In genomic region chr6:20070047-20070446, GRCh38 we compare ENCODE assay signal across 37 cellular contexts.
DNase-seq lines count a peak whose midpoint lies in the region; ATAC-seq, FAIRE-seq and TF ChIP-seq lines count a peak whose summit lies in the region.
"Had no signal": no experiment of that assay in that cellular context is flagged by ENCODE, and none has a peak within 500 bp of the region (broad histone marks: within the 10 kb centered on the region; RNA-seq: fewer than 3 reads in every experiment).

No MANE protein-coding gene starts in this region.

- H3K27ac Mint-ChIP-seq in WTC11 = no peak overlapping the region
- H3K27ac Mint-ChIP-seq: B cell; CD14-positive monocyte; CD4-positive, alpha-beta memory T cell; CD4-positive, alpha-beta T cell; CD4-positive, CD25-positive, alpha-beta regulatory T cell; CD8-positive, alpha-beta memory T cell; CD8-positive, alpha-beta T cell had no signal

- H3K27me3 Mint-ChIP-seq in WTC11 (ENCODE audit: low read depth) = no peaks in the 10 kb centered on the region; the same call in 1 of the 2 replicates
- H3K27me3 Mint-ChIP-seq: CD4-positive, CD25-positive, alpha-beta regulatory T cell had no signal

- in situ Hi-C loops in HepG2 (cut with HindIII; ENCODE audit: extremely low pct_ligation_motif_present, low pct_unique_long_range_greater_than_20kb) (no loop called here), K562 (cut with MboI) (no loop called here)

- H3K27me3 ChIP-seq in HepG2 (ENCODE audit: control insufficient read depth in 1 of 2, insufficient read depth in 2 of 2, low read length in 2 of 2) = peaks cover 0 to 12% of the 10 kb centered on the region in 2 experiments; a peak in 1 of 5 replicates
- H3K27me3 ChIP-seq in right lobe of liver = no peaks in the 10 kb centered on the region
- H3K27me3 ChIP-seq in K562 (ENCODE audit: control insufficient read depth in 2 of 2, insufficient read depth in 2 of 2, low read length in 2 of 2) = 0 out of 5 replicates have a peak, but pooled peaks cover 3 to 6% of the 10 kb centered on the region in 2 experiments
- peaks cover 0 to 11% (median 0%) of the 10 kb centered on the region in 7 donors for H3K27me3 ChIP-seq in spleen (replicated peaks in 1 of 7)
- H3K27me3 ChIP-seq: BLaER1; BLaER1 treated with 17β-estradiol and CSF1 and Interleukin-3, amounts not matched to agents 10 nM and 100 nM had no signal

- FAIRE-seq in HepG2 (lab: Jason Lieb, UNC) (no peak), K562 (lab: Jason Lieb, UNC) (no peak)
- FAIRE-seq: A204.1, A549, D721Med had no signal

- H2AFZ ChIP-seq in HepG2 (ENCODE audit: low read length) (no peak overlapping the region), K562 (ENCODE audit: low read depth, low read length) (no peak overlapping the region; the same call in 1 of the 2 replicates)

- H3K4me3 Mint-ChIP-seq in WTC11 = no peak overlapping the region
- H3K4me3 Mint-ChIP-seq: B cell; CD14-positive monocyte; CD4-positive, alpha-beta memory T cell; CD4-positive, alpha-beta T cell; CD4-positive, CD25-positive, alpha-beta regulatory T cell; CD8-positive, alpha-beta memory T cell; CD8-positive, alpha-beta T cell had no signal

- H3K79me2 ChIP-seq in HepG2 (ENCODE audit: insufficient read depth, low read length) (no peaks in the 10 kb centered on the region), K562 (ENCODE audit: control insufficient read depth, insufficient read depth, low read length) (no peaks in the 10 kb centered on the region)

- DNase-seq in HepG2 (ENCODE audit: low spot score) (no peak), right lobe of liver (no peak), WTC11 (ENCODE audit: low spot score) (no peak), K562 (ENCODE audit: extremely low read depth in 1 of 4, low spot score in 3 of 4) (no peak), AG08396 (ENCODE audit: low spot score) (no peak), SKM-1 (lab: John Stamatoyannopoulos, UW; ENCODE audit: unreplicated experiment) (no peak), spleen (no peak)
- DNase-seq: 8988T; ACHN; AML-193; C1 segment of cervical spinal cord; Caco-2; Calu3; CD4-positive, alpha-beta memory T cell; CD4-positive, alpha-beta T cell; CD4-positive, CD25-positive, alpha-beta regulatory T cell; CD8-positive, alpha-beta memory T cell; CD8-positive, alpha-beta T cell; COR-L47; DMS 273 treated with DMSO at 0.1 percent for 48 hours; DMS153; DMS53; DMS79; DMS79 treated with DMSO at 0.1 percent for 48 hours; DND-41; EL had no signal

- 0% methylated on average over 3 of the region's 3 CpGs for WGBS in HepG2 (ENCODE audit: low lambda C conversion rate)
- WGBS in right lobe of liver (ENCODE audit: insufficient coverage, low coverage, low lambda C conversion rate, missing lambda C conversion rate) = 74% methylated on average over 3 of the region's 3 CpGs
- WGBS in K562 (ENCODE audit: insufficient coverage, low coverage, missing lambda C conversion rate) = 45% methylated on average over 3 of the region's 3 CpGs
- WGBS in spleen, 5 donors = 72 to 87% (median 78%) methylated on average over 3 of the region's 3 CpGs

- no peaks in the 10 kb centered on the region for H3K4me1 Mint-ChIP-seq in WTC11
- H3K4me1 Mint-ChIP-seq: B cell; CD4-positive, alpha-beta memory T cell; CD4-positive, CD25-positive, alpha-beta regulatory T cell; CD8-positive, alpha-beta memory T cell had no signal

- H3K4me2 ChIP-seq in HepG2 (ENCODE audit: low read depth, low read length) (no peak overlapping the region), K562 (ENCODE audit: insufficient read depth, low read length) (no peak overlapping the region)
- H3K4me2 ChIP-seq: A549; BLaER1; BLaER1 treated with 17β-estradiol and CSF1 and Interleukin-3, amounts not matched to agents 10 nM and 100 nM had no signal

- no peaks in the 10 kb centered on the region for H3K9me1 ChIP-seq in K562 (ENCODE audit: control insufficient read depth, insufficient read depth, low read length)

- H3K27ac ChIP-seq in HepG2 (ENCODE audit: extremely low read length, insufficient read depth, low read length) = no peak overlapping the region
- H3K27ac ChIP-seq in right lobe of liver = no peak overlapping the region
- H3K27ac ChIP-seq in HEK293 (ENCODE audit: extremely low read depth, low read depth, low read length) = no peak overlapping the region
- H3K27ac ChIP-seq in K562 (ENCODE audit: extremely low read depth, low read depth, low read length) = no peak overlapping the region
- H3K27ac ChIP-seq in spleen = no peak overlapping the region
- H3K27ac ChIP-seq: 22Rv1; A549; BLaER1; BLaER1 treated with 17β-estradiol and CSF1 and Interleukin-3, amounts not matched to agents 10 nM and 100 nM; C4-2B had no signal

- POLR2A ChIA-PET in HepG2 (lab: Yijun Ruan, JAX) = no interaction called here
- POLR2A ChIA-PET in HEK293 (lab: Yijun Ruan, JAX) = no interaction called here
- POLR2A ChIA-PET in WTC11 (lab: Charles Lee) = no interaction called here
- POLR2A ChIA-PET in K562 (lab: Yijun Ruan, JAX) = interaction anchor here (1.1 kb wide), 1 partner anchor 35 kb away, joined by 4 read pairs; no protein-coding TSS in a partner anchor

- H3K9ac ChIP-seq in HepG2 (ENCODE audit: insufficient read depth, low read depth, low read length) (no peak overlapping the region), K562 (ENCODE audit: insufficient read depth in 1 of 2, low read depth in 2 of 2, low read length in 2 of 2) (no peak overlapping the region)
- H3K9ac ChIP-seq: BLaER1; BLaER1 treated with 17β-estradiol and CSF1 and Interleukin-3, amounts not matched to agents 10 nM and 100 nM had no signal

- TF ChIP-seq CTCF in HepG2 (CRISPR knock-in tag; IDR thresholded peaks at IDR 0.05) = no peak
- no peak for TF ChIP-seq CTCF in right lobe of liver (IDR thresholded peaks at IDR 0.05)
- no peak for TF ChIP-seq CTCF in HEK293 (tag by site-specific recombination; IDR thresholded peaks at IDR 0.05)
- no peak for TF ChIP-seq CTCF in WTC11 (IDR thresholded peaks at IDR 0.05)
- TF ChIP-seq CTCF in K562 (IDR thresholded peaks at IDR 0.05 in 2 of 3, conservative IDR thresholded peaks at IDR 0.05 in 1 of 3; ENCODE audit: insufficient read depth in 2 of 3, low read depth in 1 of 3, low read length in 3 of 3) = no peak
- no peak for TF ChIP-seq CTCF in spleen (IDR thresholded peaks at IDR 0.05 in 8 of 11, conservative IDR thresholded peaks at IDR 0.05 in 3 of 11)

- intact Hi-C loops in HepG2 (cut with micrococcal nuclease; ENCODE audit: unreplicated experiment) (no loop called here), right lobe of liver (cut with DNase I) (no loop called here), K562 (cut with micrococcal nuclease) (no loop called here), spleen (cut with DNase I; ENCODE audit: low total_unique reads) (no loop called here)

- H3K9me3 Mint-ChIP-seq in WTC11 = peaks cover 31% of the 10 kb centered on the region

- H3K4me1 ChIP-seq in HepG2 (ENCODE audit: insufficient read depth, low read length) = no peaks in the 10 kb centered on the region
- no peaks in the 10 kb centered on the region for H3K4me1 ChIP-seq in right lobe of liver
- H3K4me1 ChIP-seq in HEK293 (ENCODE audit: control insufficient read depth, insufficient read depth, low read length) = no peaks in the 10 kb centered on the region
- peaks cover 8 to 15% of the 10 kb centered on the region in 2 experiments; a peak in 4 of 5 replicates for H3K4me1 ChIP-seq in K562 (replicated peaks in 1 of 2; ENCODE audit: control insufficient read depth in 2 of 2, insufficient read depth in 2 of 2, low read length in 2 of 2)
- no peaks in the 10 kb centered on the region for H3K4me1 ChIP-seq in spleen
- H3K4me1 ChIP-seq: A549; BLaER1; BLaER1 treated with 17β-estradiol and CSF1 and Interleukin-3, amounts not matched to agents 10 nM and 100 nM; Caco-2 had no signal

- H4K20me1 ChIP-seq in HepG2 (ENCODE audit: insufficient read depth, low read length) = no peaks in the 10 kb centered on the region
- H4K20me1 ChIP-seq in K562 (replicated peaks; ENCODE audit: control insufficient read depth, insufficient read depth, low read length) = no peaks in the 10 kb centered on the region
- H4K20me1 ChIP-seq: BLaER1; BLaER1 treated with 17β-estradiol and CSF1 and Interleukin-3, amounts not matched to agents 10 nM and 100 nM had no signal

- H3K4me3 ChIP-seq in HepG2 (replicated peaks in 1 of 3; ENCODE audit: insufficient read depth in 1 of 3, low read depth in 2 of 3, low read length in 3 of 3) (no peak overlapping the region), right lobe of liver (no peak overlapping the region), HEK293 (ENCODE audit: low read depth, low read length) (no peak overlapping the region), K562 (no peak overlapping the region), spleen (no peak overlapping the region)
- H3K4me3 ChIP-seq: A549; BLaER1; BLaER1 treated with 17β-estradiol and CSF1 and Interleukin-3, amounts not matched to agents 10 nM and 100 nM had no signal

- TF ChIP-seq POLR2A in HepG2 (IDR thresholded peaks at IDR 0.05; ENCODE audit: insufficient read depth in 1 of 2, low read depth in 2 of 2, low read length in 2 of 2) (no peak), right lobe of liver (IDR thresholded peaks at IDR 0.05) (no peak), K562 (conservative IDR thresholded peaks at IDR 0.05) (no peak), spleen (IDR thresholded peaks at IDR 0.05) (no peak)

- TF ChIP-seq RAD21 in HepG2 (CRISPR knock-in tag; IDR thresholded peaks at IDR 0.05) (no peak), K562 (CRISPR knock-in tag; conservative IDR thresholded peaks at IDR 0.05 in 1 of 2, IDR thresholded peaks at IDR 0.05 in 1 of 2) (no peak)

- peaks cover 10% of the 10 kb centered on the region for H3K36me3 Mint-ChIP-seq in WTC11
- H3K36me3 Mint-ChIP-seq: CD14-positive monocyte; CD4-positive, CD25-positive, alpha-beta regulatory T cell; CD8-positive, alpha-beta T cell had no signal

- ATAC-seq in HepG2 (no peak), right lobe of liver (no peak), WTC11 (no peak), K562 (no peak)
- ATAC-seq: A549; CD8-positive, alpha-beta T cell had no signal

- BruUV-seq in HepG2 (replicated peaks; lab: Mats Ljungman, UMichigan) = no TSS peak
- no TSS peak for BruUV-seq in K562 (replicated peaks; lab: Mats Ljungman, UMichigan)

- TF ChIP-seq EP300 in HepG2 (IDR thresholded peaks at IDR 0.05; ENCODE audit: low read depth in 2 of 2, low read length in 2 of 2) (no peak), HepG2 (CRISPR knock-in tag; IDR thresholded peaks at IDR 0.05; ENCODE audit: borderline replicate concordance) (no peak), K562 (IDR thresholded peaks at IDR 0.05; ENCODE audit: low read length) (no peak)

- CTCF ChIA-PET in HepG2 (lab: Yijun Ruan, JAX; ENCODE audit: low intra/inter-chr PET ratio, low total read pairs) = no interaction called here
- CTCF ChIA-PET in HEK293 (lab: Yijun Ruan, JAX) = interaction anchor here (0.6 to 2.4 kb wide), 2 partner anchors 42 to 56 kb away, joined by 3 to 13 read pairs; no protein-coding TSS in a partner anchor
- CTCF ChIA-PET in WTC11 (lab: Charles Lee) = interaction anchor here (1.1 kb wide), 1 partner anchor 22 kb away, joined by 3 read pairs; no protein-coding TSS in a partner anchor
- CTCF ChIA-PET in K562 (lab: Yijun Ruan, JAX; ENCODE audit: low intra/inter-chr PET ratio) = no interaction called here

- no peaks in the 10 kb centered on the region for H3K36me3 ChIP-seq in HepG2 (replicated peaks in 1 of 2; ENCODE audit: control insufficient read depth in 1 of 2, insufficient read depth in 2 of 2, low read length in 2 of 2)
- H3K36me3 ChIP-seq in right lobe of liver = no peaks in the 10 kb centered on the region
- no peaks in the 10 kb centered on the region for H3K36me3 ChIP-seq in HEK293 (ENCODE audit: control insufficient read depth in 2 of 2, insufficient read depth in 1 of 2, low read length in 2 of 2)
- H3K36me3 ChIP-seq in K562 (ENCODE audit: control insufficient read depth, insufficient read depth, low read length) = no peaks in the 10 kb centered on the region
- H3K36me3 ChIP-seq in spleen = no peaks in the 10 kb centered on the region
- H3K36me3 ChIP-seq: BE2C; BLaER1; BLaER1 treated with 17β-estradiol and CSF1 and Interleukin-3, amounts not matched to agents 10 nM and 100 nM had no signal

- no peaks in the 10 kb centered on the region for H3K9me3 ChIP-seq in HepG2 (ENCODE audit: low read length)
- H3K9me3 ChIP-seq in right lobe of liver = no peaks in the 10 kb centered on the region
- H3K9me3 ChIP-seq in HEK293 (ENCODE audit: control insufficient read depth, insufficient read depth, low read depth, low read length) = no peaks in the 10 kb centered on the region
- H3K9me3 ChIP-seq in K562 (replicated peaks; ENCODE audit: control insufficient read depth, insufficient read depth, low read depth, low read length) = peaks cover 11% of the 10 kb centered on the region
- H3K9me3 ChIP-seq in spleen = peaks cover 0 to 18% (median 5%) of the 10 kb centered on the region in 8 donors
- H3K9me3 ChIP-seq: A549, BE2C, Caco-2 had no signal

Comparison
In these comparisons a context has a peak if more than half of its experiments do, and no peak if none do; other contexts are left out.
1. CTCF ChIA-PET loops: an anchor here in HEK293 (0.6 to 2.4 kb wide) and WTC11 (1.1 kb wide); none called in HepG2 and K562.
2. Of the 241 proteins assayed by ChIP-seq in both HepG2 and K562: peak only in HepG2: MAFF and MAFK; only in K562: MAFG; in both: none; in neither: 238.